Comparison of ENCODE assay signal across 5 cellular contexts in the genomic region with DNA sequence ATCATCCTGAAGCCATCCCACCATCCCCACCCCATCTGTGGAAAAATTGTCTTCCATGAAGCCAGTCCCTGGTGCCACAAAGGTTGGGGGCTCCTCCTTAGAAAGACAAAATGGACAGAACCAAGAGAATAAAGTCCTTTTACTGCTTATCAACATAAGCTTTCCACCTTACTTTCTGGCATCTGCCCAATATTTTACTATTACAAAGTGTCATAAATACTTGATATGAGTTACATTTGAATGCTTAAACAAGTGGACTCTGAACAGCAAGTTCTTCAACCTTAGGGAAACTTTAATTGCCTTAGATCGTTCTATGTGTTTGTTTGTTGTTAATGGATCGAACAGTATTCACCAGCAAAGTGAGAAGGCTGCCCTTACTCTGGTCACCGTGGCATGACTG.
A peak's percentile ranks its signal among the peaks of the same experiment; 100 is the strongest.
DNase-seq lines count a peak whose midpoint lies in the region; ATAC-seq, FAIRE-seq and TF ChIP-seq lines count a peak whose summit lies in the region.
"Not testable (repeated sequence)": the region's sequence is repeated elsewhere in the genome, so short reads cannot be mapped to it uniquely, and the experiment has no call there.

No MANE protein-coding gene starts in this region.

- not testable (repeated sequence) for H3K9ac ChIP-seq in GM12878 (ENCODE audit: control insufficient read depth, insufficient read depth, low read length)

- not testable (repeated sequence) for DNase-seq in D721Med (ENCODE audit: insufficient read length, low spot score); GM12892 (ENCODE audit: insufficient read length); GM12878 (ENCODE audit: low read depth, low spot score); left colon
- peak; percentile 86 for DNase-seq in small intestine

- BruUV-seq in GM12878 (replicated peaks; lab: Mats Ljungman, UMichigan): not testable (repeated sequence)

- not testable (repeated sequence) for H3K27me3 ChIP-seq in GM12878 (replicated peaks in 1 of 2; ENCODE audit: control insufficient read depth in 2 of 2, insufficient read depth in 2 of 2, low read length in 1 of 2); small intestine (ENCODE audit: control insufficient read depth in 2 of 2, insufficient read depth in 2 of 2, low read length in 2 of 2)

- FAIRE-seq in D721Med (lab: Jason Lieb, UNC) (peak; percentile 38), GM12892 (lab: Jason Lieb, UNC) (peak; percentile 5), GM12878 (lab: Jason Lieb, UNC) (peak; percentile 47), small intestine (lab: Jason Lieb, UNC) (peak; percentile 98)

- not testable (repeated sequence) for H3K79me2 ChIP-seq in GM12878 (ENCODE audit: control insufficient read depth, insufficient read depth, low read length)

- TF ChIP-seq POLR2A in GM12892 (IDR thresholded peaks at IDR 0.05; ENCODE audit: low read depth, low read length); GM12878 (IDR thresholded peaks at IDR 0.05; ENCODE audit: low read depth, low read length): not testable (repeated sequence)

- CTCF ChIA-PET in GM12878 (lab: Yijun Ruan, JAX): not testable (repeated sequence)

- H3K4me1 ChIP-seq in GM12878 (ENCODE audit: control insufficient read depth, insufficient read depth, low read length); small intestine (ENCODE audit: control insufficient read depth in 2 of 2, insufficient read depth in 1 of 2, low read depth in 1 of 2, low read length in 1 of 2): not testable (repeated sequence)

- RAD21 ChIA-PET in GM12878 (lab: Charles Lee; ENCODE audit: unreplicated experiment): not testable (repeated sequence)

- not testable (repeated sequence) for TF ChIP-seq CTCF in D721Med (IDR thresholded peaks at IDR 0.05; ENCODE audit: insufficient read depth, missing control alignments); GM12878 (IDR thresholded peaks at IDR 0.05 in 2 of 3, conservative IDR thresholded peaks at IDR 0.05 in 1 of 3; ENCODE audit: control insufficient read depth in 2 of 3, extremely low read depth in 1 of 3, insufficient read depth in 1 of 3, low read depth in 3 of 3, low read length in 3 of 3)

- not testable (repeated sequence) for H3K4me2 ChIP-seq in GM12878 (ENCODE audit: control insufficient read depth, insufficient read depth)

- H3K9me3 ChIP-seq in GM12878 (replicated peaks; ENCODE audit: control insufficient read depth, insufficient read depth, low read length); small intestine (ENCODE audit: control insufficient read depth, low read depth): not testable (repeated sequence)

- intact Hi-C loops in GM12878 (cut with micrococcal nuclease; ENCODE audit: unreplicated experiment); left colon (cut with DNase I, micrococcal nuclease): not testable (repeated sequence)

- POLR2A ChIA-PET in GM12878 (lab: Charles Lee): not testable (repeated sequence)

- not testable (repeated sequence) for ATAC-seq in GM12878
- ATAC-seq in left colon: peak; percentile 81

- TF ChIP-seq RAD21 in GM12878 (IDR thresholded peaks at IDR 0.05; ENCODE audit: insufficient read depth, low read depth, low read length): not testable (repeated sequence)

- not testable (repeated sequence) for H3K27ac ChIP-seq in GM12878 (ENCODE audit: control insufficient read depth, insufficient read depth); small intestine (ENCODE audit: low read depth in 1 of 2, low read length in 1 of 2)

- not testable (repeated sequence) for H4K20me1 ChIP-seq in GM12878 (ENCODE audit: control insufficient read depth, insufficient read depth)

- H3K36me3 ChIP-seq in GM12878 (ENCODE audit: control insufficient read depth in 2 of 2, insufficient read depth in 2 of 2, low read length in 1 of 2); small intestine (ENCODE audit: control insufficient read depth in 2 of 2, insufficient read depth in 2 of 2, low read length in 2 of 2): not testable (repeated sequence)

- in situ Hi-C loops in GM12878 (cut with MboI): not testable (repeated sequence)

- H2AFZ ChIP-seq in GM12878 (ENCODE audit: control insufficient read depth, low read depth, low read length): not testable (repeated sequence)

- TF ChIP-seq EP300 in GM12878 (IDR thresholded peaks at IDR 0.05; ENCODE audit: borderline replicate concordance in 1 of 2, control insufficient read depth in 1 of 2, low read depth in 2 of 2, low read length in 2 of 2): not testable (repeated sequence)

- H3K4me3 ChIP-seq in GM12878; small intestine (ENCODE audit: low read depth in 1 of 2, low read length in 2 of 2): not testable (repeated sequence)

- WGBS in GM12878 (ENCODE audit: insufficient coverage, insufficient replicate concordance, low lambda C conversion rate, missing lambda C conversion rate): 62% methylated on average over 3 of the region's 3 CpGs
- WGBS in small intestine, 3 donors: 9 to 55% (median 38%) methylated on average over 2 of the region's 3 CpGs

- SMC1A ChIA-PET in GM12878 (lab: Charles Lee; ENCODE audit: uncharacterized antibody, unreplicated experiment): not testable (repeated sequence)
